1 cellular context compared by ENCODE assay signal in genomic region chr6:139742671-139743070, GRCh38.
TF ChIP-seq lines count a peak whose summit lies in the region.

No MANE protein-coding gene starts in this region.

TF ChIP-seq in HCT116, 20 proteins besides CTCF, POLR2A, EP300 and RAD21 (continued from another document):
- TF ChIP-seq ZBTB33 (IDR thresholded peaks at IDR 0.05; ENCODE audit: extremely low read depth, insufficient replicate concordance, low read length) (no peak), ELF1 (IDR thresholded peaks at IDR 0.05; ENCODE audit: borderline replicate concordance, low read depth) (no peak), TCF7L2 (IDR thresholded peaks at IDR 0.05; ENCODE audit: borderline replicate concordance, extremely low read depth, insufficient read depth, insufficient read length) (no peak), EZH2phosphoT487 (IDR thresholded peaks at IDR 0.05; ENCODE audit: borderline replicate concordance) (no peak), ATF3 (IDR thresholded peaks at IDR 0.05) (no peak), SRF (IDR thresholded peaks at IDR 0.05; ENCODE audit: low read depth) (no peak), FOSL1 (IDR thresholded peaks at IDR 0.05; ENCODE audit: low read depth) (no peak), CBX3 (IDR thresholded peaks at IDR 0.05; ENCODE audit: low read depth) (no peak), JUND (IDR thresholded peaks at IDR 0.05) (no peak), POLR2AphosphoS5 (IDR thresholded peaks at IDR 0.05; ENCODE audit: low read depth, low read length) (no peak), YY1 (IDR thresholded peaks at IDR 0.05; ENCODE audit: extremely low read depth, insufficient replicate concordance, low read depth, low read length) (no peak), SP1 (IDR thresholded peaks at IDR 0.05; ENCODE audit: low read depth) (no peak)
- TF ChIP-seq, protein P1, sequence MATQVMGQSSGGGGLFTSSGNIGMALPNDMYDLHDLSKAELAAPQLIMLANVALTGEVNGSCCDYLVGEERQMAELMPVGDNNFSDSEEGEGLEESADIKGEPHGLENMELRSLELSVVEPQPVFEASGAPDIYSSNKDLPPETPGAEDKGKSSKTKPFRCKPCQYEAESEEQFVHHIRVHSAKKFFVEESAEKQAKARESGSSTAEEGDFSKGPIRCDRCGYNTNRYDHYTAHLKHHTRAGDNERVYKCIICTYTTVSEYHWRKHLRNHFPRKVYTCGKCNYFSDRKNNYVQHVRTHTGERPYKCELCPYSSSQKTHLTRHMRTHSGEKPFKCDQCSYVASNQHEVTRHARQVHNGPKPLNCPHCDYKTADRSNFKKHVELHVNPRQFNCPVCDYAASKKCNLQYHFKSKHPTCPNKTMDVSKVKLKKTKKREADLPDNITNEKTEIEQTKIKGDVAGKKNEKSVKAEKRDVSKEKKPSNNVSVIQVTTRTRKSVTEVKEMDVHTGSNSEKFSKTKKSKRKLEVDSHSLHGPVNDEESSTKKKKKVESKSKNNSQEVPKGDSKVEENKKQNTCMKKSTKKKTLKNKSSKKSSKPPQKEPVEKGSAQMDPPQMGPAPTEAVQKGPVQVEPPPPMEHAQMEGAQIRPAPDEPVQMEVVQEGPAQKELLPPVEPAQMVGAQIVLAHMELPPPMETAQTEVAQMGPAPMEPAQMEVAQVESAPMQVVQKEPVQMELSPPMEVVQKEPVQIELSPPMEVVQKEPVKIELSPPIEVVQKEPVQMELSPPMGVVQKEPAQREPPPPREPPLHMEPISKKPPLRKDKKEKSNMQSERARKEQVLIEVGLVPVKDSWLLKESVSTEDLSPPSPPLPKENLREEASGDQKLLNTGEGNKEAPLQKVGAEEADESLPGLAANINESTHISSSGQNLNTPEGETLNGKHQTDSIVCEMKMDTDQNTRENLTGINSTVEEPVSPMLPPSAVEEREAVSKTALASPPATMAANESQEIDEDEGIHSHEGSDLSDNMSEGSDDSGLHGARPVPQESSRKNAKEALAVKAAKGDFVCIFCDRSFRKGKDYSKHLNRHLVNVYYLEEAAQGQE (IDR thresholded peaks at IDR 0.05; ENCODE audit: low read depth) = no peak
- TF ChIP-seq, protein P2, sequence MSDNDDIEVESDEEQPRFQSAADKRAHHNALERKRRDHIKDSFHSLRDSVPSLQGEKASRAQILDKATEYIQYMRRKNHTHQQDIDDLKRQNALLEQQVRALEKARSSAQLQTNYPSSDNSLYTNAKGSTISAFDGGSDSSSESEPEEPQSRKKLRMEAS (IDR thresholded peaks at IDR 0.05) = no peak
TF ChIP-seq in HCT116: peak in this region for 0.
